Comparison of ENCODE assay signal across 42 cellular contexts in genomic region chr2:54237428-54237827, GRCh38. TPM values are rescaled to one million over a fixed set of nuclear protein-coding genes. Genes with fewer than 3 reads are reported as not detected.
"Had no signal": no experiment of that assay in that cellular context is flagged by ENCODE, and none has a peak within 500 bp of the region (broad histone marks: within the 10 kb centered on the region; RNA-seq: fewer than 3 reads in every experiment).

No MANE protein-coding gene starts in this region.

- H3K27ac ChIP-seq: adrenal gland, ascending aorta, body of pancreas, brain microvascular endothelial cell, breast epithelium, cardiac muscle cell had no signal

- H3K36me3 ChIP-seq: adrenal gland, ascending aorta, brain microvascular endothelial cell, breast epithelium, cardiac muscle cell had no signal

- DNase-seq: activated effector memory CD4-positive, alpha-beta T cell treated with anti-CD3 and anti-CD28 coated beads, Interleukin-2, amount 50 U/mL, for 16 hours; activated effector memory CD4-positive, alpha-beta T cell treated with Interleukin-2 at 50 U/mL for 16 hours; activated gamma-delta T cell; activated gamma-delta T cell treated with Interleukin-2 at 50 U/mL for 16 hours; activated naive CD4-positive, alpha-beta T cell; activated naive CD4-positive, alpha-beta T cell treated with anti-CD3 and anti-CD28 coated beads for 36 hours; activated naive CD4-positive, alpha-beta T cell treated with anti-CD3 and anti-CD28 coated beads, Interleukin-2, amount 10 ng/mL, durations not matched to agents 7 days and 5 days; activated naive CD4-positive, alpha-beta T cell treated with anti-CD3 and anti-CD28 coated beads, Interleukin-2, amount 50 U/mL, for 16 hours; activated naive CD4-positive, alpha-beta T cell treated with Interleukin-2 at 50 U/mL for 16 hours; activated naive CD8-positive, alpha-beta T cell treated with anti-CD3 and anti-CD28 coated beads for 36 hours; activated naive CD8-positive, alpha-beta T cell treated with anti-CD3 and anti-CD28 coated beads, Interleukin-2, amount 10 ng/mL, durations not matched to agents 7 days and 5 days; activated naive CD8-positive, alpha-beta T cell treated with anti-CD3 and anti-CD28 coated beads, Interleukin-2, amount 50 U/mL, for 24 hours; activated T-cell treated with anti-CD3 and anti-CD28 coated beads, Interleukin-2, amount 50 U/mL, for 1 hour; activated T-cell treated with anti-CD3 and anti-CD28 coated beads, Interleukin-2, amount 50 U/mL, for 24 hours; activated T-cell treated with anti-CD3 and anti-CD28 coated beads, Interleukin-2, amount 50 U/mL, for 4 hours; activated T-cell treated with anti-CD3 and anti-CD28 coated beads, Interleukin-2, amount 50 U/mL, for 48 hours; activated T-cell treated with anti-CD3 and anti-CD28 coated beads, Interleukin-2, amount 50 U/mL, for 72 hours; adrenal gland; amniotic stem cell; amygdala; anterior cingulate cortex; aorta; body of pancreas; brain microvascular endothelial cell; caudate nucleus; central memory CD4-positive, alpha-beta T cell; cerebellar nuclear complex had no signal

- H3K9me3 ChIP-seq: adrenal gland, ascending aorta, body of pancreas, breast epithelium had no signal

- FAIRE-seq: astrocyte, bronchial epithelial cell had no signal

- H3K4me1 ChIP-seq: adrenal gland, body of pancreas, breast epithelium had no signal

- H3K4me3 ChIP-seq: adrenal gland, ascending aorta, body of pancreas, breast epithelium, cardiac muscle cell had no signal

- H3K4me3 Mint-ChIP-seq: activated naive CD4-positive, alpha-beta T cell treated with anti-CD3 and anti-CD28 coated beads for 36 hours; activated naive CD4-positive, alpha-beta T cell treated with anti-CD3 and anti-CD28 coated beads, Interleukin-2, amount 10 ng/mL, durations not matched to agents 7 days and 5 days; activated naive CD4-positive, alpha-beta T cell treated with anti-CD3 and anti-CD28 coated beads, Interleukin-2, amount 50 U/mL, for 24 hours; activated naive CD8-positive, alpha-beta T cell; activated naive CD8-positive, alpha-beta T cell treated with anti-CD3 and anti-CD28 coated beads for 36 hours; activated naive CD8-positive, alpha-beta T cell treated with anti-CD3 and anti-CD28 coated beads, Interleukin-2, amount 10 ng/mL, durations not matched to agents 7 days and 5 days; activated naive CD8-positive, alpha-beta T cell treated with anti-CD3 and anti-CD28 coated beads, Interleukin-2, amount 50 U/mL, for 24 hours; activated T-cell treated with anti-CD3 and anti-CD28 coated beads, Interleukin-2, amount 50 U/mL, for 24 hours; activated T-cell treated with anti-CD3 and anti-CD28 coated beads, Interleukin-2, amount 50 U/mL, for 4 hours; activated T-cell treated with anti-CD3 and anti-CD28 coated beads, Interleukin-2, amount 50 U/mL, for 72 hours; activated T-helper 1 cell treated with anti-CD3 and anti-CD28 coated beads, Interleukin-12 subunit alpha, Interleukin-12 subunit beta, Interleukin-2, Interleukin-4 antibody, amounts not matched to agents 30 ng/mL and 10 ng/mL and 1 ng/mL, durations not matched to agents 14 hours and 24 hours and 36 hours; activated T-helper 17 cell treated with anti-CD3 and anti-CD28 coated beads, Interleukin-2, amount 50 U/mL, for 72 hours; brain; central memory CD8-positive, alpha-beta T cell had no signal

- H3K27me3 ChIP-seq: adrenal gland, ascending aorta, body of pancreas, brain microvascular endothelial cell, breast epithelium, cardiac muscle cell had no signal

- H3K36me3 Mint-ChIP-seq: activated naive CD4-positive, alpha-beta T cell treated with anti-CD3 and anti-CD28 coated beads, Interleukin-2, amount 10 ng/mL, durations not matched to agents 7 days and 5 days had no signal

- H3K27ac Mint-ChIP-seq: activated naive CD4-positive, alpha-beta T cell treated with anti-CD3 and anti-CD28 coated beads for 36 hours; activated naive CD4-positive, alpha-beta T cell treated with anti-CD3 and anti-CD28 coated beads, Interleukin-2, amount 10 ng/mL, durations not matched to agents 7 days and 5 days; activated naive CD4-positive, alpha-beta T cell treated with anti-CD3 and anti-CD28 coated beads, Interleukin-2, amount 50 U/mL, for 24 hours; activated naive CD4-positive, alpha-beta T cell treated with anti-CD3 and anti-CD28 coated beads, Interleukin-2, amount 50 U/mL, for 72 hours; activated naive CD8-positive, alpha-beta T cell; activated naive CD8-positive, alpha-beta T cell treated with anti-CD3 and anti-CD28 coated beads for 36 hours; activated naive CD8-positive, alpha-beta T cell treated with anti-CD3 and anti-CD28 coated beads, Interleukin-2, amount 10 ng/mL, durations not matched to agents 7 days and 5 days; activated naive CD8-positive, alpha-beta T cell treated with anti-CD3 and anti-CD28 coated beads, Interleukin-2, amount 50 U/mL, for 24 hours; activated T-cell treated with anti-CD3 and anti-CD28 coated beads, Interleukin-2, amount 50 U/mL, for 24 hours; activated T-cell treated with anti-CD3 and anti-CD28 coated beads, Interleukin-2, amount 50 U/mL, for 72 hours; activated T-helper 1 cell treated with anti-CD3 and anti-CD28 coated beads, Interleukin-12 subunit alpha, Interleukin-12 subunit beta, Interleukin-2, Interleukin-4 antibody, amounts not matched to agents 30 ng/mL and 10 ng/mL and 1 ng/mL, durations not matched to agents 14 hours and 24 hours and 36 hours; activated T-helper 17 cell treated with anti-CD3 and anti-CD28 coated beads, Interleukin-2, amount 50 U/mL, for 72 hours; activated T-helper 2 cell treated with anti-CD3 and anti-CD28 coated beads, Interferon-gamma antibody, Interleukin-2, Interleukin-4, amounts not matched to agents 10 μg/mL and 5 μg/mL and 100 μg/mL, durations not matched to agents 14 hours and 24 hours and 36 hours; brain had no signal

- H3K27me3 Mint-ChIP-seq: activated naive CD4-positive, alpha-beta T cell treated with anti-CD3 and anti-CD28 coated beads, Interleukin-2, amount 10 ng/mL, durations not matched to agents 7 days and 5 days; activated naive CD4-positive, alpha-beta T cell treated with anti-CD3 and anti-CD28 coated beads, Interleukin-2, amount 50 U/mL, for 24 hours; activated naive CD8-positive, alpha-beta T cell; activated naive CD8-positive, alpha-beta T cell treated with anti-CD3 and anti-CD28 coated beads for 36 hours; activated naive CD8-positive, alpha-beta T cell treated with anti-CD3 and anti-CD28 coated beads, Interleukin-2, amount 10 ng/mL, durations not matched to agents 7 days and 5 days; activated naive CD8-positive, alpha-beta T cell treated with anti-CD3 and anti-CD28 coated beads, Interleukin-2, amount 50 U/mL, for 24 hours; activated T-cell treated with anti-CD3 and anti-CD28 coated beads, Interleukin-2, amount 50 U/mL, for 24 hours; activated T-helper 17 cell treated with anti-CD3 and anti-CD28 coated beads, Interleukin-2, amount 50 U/mL, for 72 hours; central memory CD8-positive, alpha-beta T cell had no signal

- H3K4me1 Mint-ChIP-seq: activated naive CD4-positive, alpha-beta T cell treated with anti-CD3 and anti-CD28 coated beads, Interleukin-2, amount 10 ng/mL, durations not matched to agents 7 days and 5 days; activated naive CD4-positive, alpha-beta T cell treated with anti-CD3 and anti-CD28 coated beads, Interleukin-2, amount 50 U/mL, for 24 hours; activated naive CD8-positive, alpha-beta T cell treated with anti-CD3 and anti-CD28 coated beads for 36 hours; activated naive CD8-positive, alpha-beta T cell treated with anti-CD3 and anti-CD28 coated beads, Interleukin-2, amount 10 ng/mL, durations not matched to agents 7 days and 5 days; activated T-helper 17 cell treated with anti-CD3 and anti-CD28 coated beads, Interleukin-2, amount 50 U/mL, for 72 hours; brain; central memory CD8-positive, alpha-beta T cell had no signal

- ATAC-seq: activated naive CD4-positive, alpha-beta T cell treated with anti-CD3 and anti-CD28 coated beads, Interleukin-2, amount 50 U/mL, for 72 hours; activated naive CD8-positive, alpha-beta T cell treated with anti-CD3 and anti-CD28 coated beads, Interleukin-2, amount 50 U/mL, for 24 hours; activated T-cell treated with anti-CD3 and anti-CD28 coated beads, Interleukin-2, amount 50 U/mL, for 4 hours; activated T-cell treated with anti-CD3 and anti-CD28 coated beads, Interleukin-2, amount 50 U/mL, for 72 hours; activated T-helper 17 cell treated with anti-CD3 and anti-CD28 coated beads, Interleukin-2, amount 50 U/mL, for 72 hours; body of pancreas had no signal

RNA-seq across cellular contexts. Expression of gene TSPYL6, which starts 18.6 kb away (rescaled TPM):
- total RNA-seq: activated naive CD4-positive, alpha-beta T cell treated with anti-CD3 and anti-CD28 coated beads for 36 hours; activated naive CD4-positive, alpha-beta T cell treated with anti-CD3 and anti-CD28 coated beads, Interleukin-2, amount 50 U/mL, for 72 hours; activated naive CD8-positive, alpha-beta T cell treated with anti-CD3 and anti-CD28 coated beads for 36 hours; activated naive CD8-positive, alpha-beta T cell treated with anti-CD3 and anti-CD28 coated beads, Interleukin-2, amount 10 ng/mL, durations not matched to agents 7 days and 5 days; activated T-cell treated with anti-CD3 and anti-CD28 coated beads, Interleukin-2, amount 50 U/mL, for 4 hours; activated T-cell treated with anti-CD3 and anti-CD28 coated beads, Interleukin-2, amount 50 U/mL, for 72 hours; activated T-helper 1 cell treated with anti-CD3 and anti-CD28 coated beads, Interleukin-12 subunit alpha, Interleukin-12 subunit beta, Interleukin-2, Interleukin-4 antibody, amounts not matched to agents 30 ng/mL and 10 ng/mL and 1 ng/mL, durations not matched to agents 14 hours and 24 hours and 36 hours; activated T-helper 17 cell treated with anti-CD3 and anti-CD28 coated beads, Interleukin-2, amount 50 U/mL, for 72 hours; activated T-helper 2 cell treated with anti-CD3 and anti-CD28 coated beads, Interferon-gamma antibody, Interleukin-2, Interleukin-4, amounts not matched to agents 10 μg/mL and 5 μg/mL and 100 μg/mL, durations not matched to agents 14 hours and 24 hours and 36 hours; adrenal gland; ascending aorta; astrocyte; body of pancreas; breast epithelium; bronchial epithelial cell; cardiac muscle cell; chondrocyte had no signal
- polyA plus RNA-seq: adipose tissue, adrenal gland, cardiac muscle cell had no signal
